Comparison of ENCODE assay signal across 21 cellular contexts in the genomic region with DNA sequence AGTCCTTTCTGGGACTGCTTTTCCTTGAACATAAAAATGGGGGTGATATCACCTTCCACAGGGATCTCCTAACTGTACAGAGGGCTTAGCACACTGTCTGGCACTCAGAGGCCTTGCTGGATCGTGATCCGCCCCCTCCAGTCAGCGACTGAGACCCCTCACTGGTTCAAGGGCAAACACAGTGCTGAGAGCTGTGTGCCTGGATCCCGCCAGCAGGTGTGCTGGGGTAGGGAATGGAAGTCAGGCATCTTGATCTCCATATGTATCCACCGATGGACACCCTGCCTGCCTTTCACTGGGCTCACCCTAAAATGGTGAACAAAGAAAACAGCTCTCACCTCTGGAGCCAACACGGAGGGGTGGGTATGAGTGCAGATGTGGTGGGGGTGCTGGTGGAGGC.
"Had no signal": no experiment of that assay in that cellular context is flagged by ENCODE, and none has a peak within 500 bp of the region (broad histone marks: within the 10 kb centered on the region; RNA-seq: fewer than 3 reads in every experiment).

No MANE protein-coding gene starts in this region.

- H3K9me3 ChIP-seq: esophagus muscularis mucosa, gastrocnemius medialis, left ventricle myocardium inferior, neutrophil, psoas muscle, testis, tibial nerve had no signal

- H3K27me3 ChIP-seq: esophagus muscularis mucosa, gastrocnemius medialis, testis, tibial nerve had no signal

- DNase-seq: effector memory CD4-positive, alpha-beta T cell; gastrocnemius medialis; immature natural killer cell; kidney; left cardiac atrium; left ventricle myocardium inferior; naive thymus-derived CD4-positive, alpha-beta T cell; nephron progenitor cell; psoas muscle; retina; stimulated activated CD4-positive, alpha-beta T cell treated with anti-CD3 and anti-CD28 coated beads, Interleukin-2, amount 100 ng/mL, for 24 hours; stimulated activated CD4-positive, alpha-beta T cell treated with anti-CD3 and anti-CD28 coated beads, Interleukin-4, amount 100 ng/mL, for 4 hours; stimulated activated naive B cell treated with anti-CD40 and anti-IgM and Interleukin-4, amounts not matched to agents 10 μg/mL and 1 μg/mL and 100 μg/mL, for 72 hours; stimulated activated naive CD8-positive, alpha-beta T cell treated with anti-CD3 and anti-CD28 coated beads, Interleukin-15, amount 100 ng/mL, for 72 hours; testis had no signal

- ATAC-seq: gastrocnemius medialis; left cardiac atrium; naive thymus-derived CD4-positive, alpha-beta T cell; psoas muscle; sciatic nerve; stimulated activated naive B cell treated with anti-CD40 and anti-IgM and Interleukin-4, amounts not matched to agents 10 μg/mL and 1 μg/mL and 100 μg/mL, for 72 hours; stimulated activated naive CD8-positive, alpha-beta T cell treated with anti-CD3 and anti-CD28 coated beads, Interleukin-15, amount 100 ng/mL, for 72 hours had no signal

- H3K36me3 ChIP-seq: esophagus muscularis mucosa, gastrocnemius medialis, left ventricle myocardium inferior, neutrophil, tibial nerve had no signal

- H3K27ac ChIP-seq: epithelial cell of prostate, esophagus muscularis mucosa, gastrocnemius medialis, left ventricle myocardium inferior, neutrophil, psoas muscle, testis, tibial nerve had no signal

- H3K4me3 ChIP-seq: esophagus muscularis mucosa, gastrocnemius medialis, left ventricle myocardium inferior, lung, psoas muscle, testis, tibial nerve had no signal

- H3K4me1 ChIP-seq: esophagus muscularis mucosa, gastrocnemius medialis, left ventricle myocardium inferior, psoas muscle, testis, tibial nerve had no signal
